ENCODE assay signal across 21 cellular contexts in genomic region chr1:110120960-110121561, GRCh38. TPM values are rescaled to one million over a fixed set of nuclear protein-coding genes. Genes with fewer than 3 reads are reported as not detected.
DNase-seq lines count a peak whose midpoint lies in the region; ATAC-seq, FAIRE-seq and TF ChIP-seq lines count a peak whose summit lies in the region.
"Had no signal": no experiment of that assay in that cellular context is flagged by ENCODE, and none has a peak within 500 bp of the region (broad histone marks: within the 10 kb centered on the region; RNA-seq: fewer than 3 reads in every experiment).

No MANE protein-coding gene starts in this region.

- H3K9me3 ChIP-seq in HEK293 (ENCODE audit: control insufficient read depth, insufficient read depth, low read depth, low read length) (no peaks in the 10 kb centered on the region), H1 (ENCODE audit: insufficient read depth in 2 of 2, low read depth in 1 of 2, low read length in 1 of 2) (peaks cover 6 to 9% of the 10 kb centered on the region in 2 experiments; a peak in 1 of 4 replicates), parathyroid adenoma (ENCODE audit: control insufficient read depth, low read length) (peaks cover 1% of the 10 kb centered on the region), small intestine (ENCODE audit: control insufficient read depth, low read depth) (no peaks in the 10 kb centered on the region)

- TF ChIP-seq POLR2A in H1 (IDR thresholded peaks at IDR 0.05; ENCODE audit: control extremely low read depth in 1 of 2, low read depth in 2 of 2, low read length in 2 of 2) (no peak), GM18505 (IDR thresholded peaks at IDR 0.05; ENCODE audit: borderline replicate concordance, extremely low read depth, insufficient read depth, insufficient read length) (no peak)

- FAIRE-seq in H1 (lab: Jason Lieb, UNC) (no peak), small intestine (lab: Jason Lieb, UNC) (no peak)

- H3K14ac ChIP-seq in H1 (ENCODE audit: insufficient read length) = no peak overlapping the region

- POLR2A ChIA-PET in HEK293 (lab: Yijun Ruan, JAX) = no interaction called here
- POLR2A ChIA-PET in H1 (lab: Charles Lee; ENCODE audit: partially characterized antibody) = no interaction called here

- H2AFZ ChIP-seq in H1 (ENCODE audit: low read length) (no peak overlapping the region), parathyroid adenoma (peak overlapping the region; percentile 50)

- TF ChIP-seq CTCF in HEK293 (tag by site-specific recombination; IDR thresholded peaks at IDR 0.05) (no peak), H1 (IDR thresholded peaks at IDR 0.05; ENCODE audit: control extremely low read depth in 1 of 3, insufficient read depth in 1 of 3, low read depth in 1 of 3, low read length in 3 of 3) (no peak), parathyroid adenoma (IDR thresholded peaks at IDR 0.05) (no peak)

- H3K27ac ChIP-seq in HEK293 (ENCODE audit: extremely low read depth, low read depth, low read length) (no peak overlapping the region), H1 (ENCODE audit: low read depth, low read length) (no peak overlapping the region), parathyroid adenoma (no peak overlapping the region), small intestine (ENCODE audit: low read depth in 1 of 2, low read length in 1 of 2) (no peak overlapping the region)
- H3K27ac ChIP-seq: KMS-11, RWPE1 had no signal

- H4K8ac ChIP-seq in H1 (ENCODE audit: extremely low read depth, insufficient read depth, low read length) = no peak overlapping the region

- H3K36me3 ChIP-seq in HEK293 (ENCODE audit: control insufficient read depth in 2 of 2, insufficient read depth in 1 of 2, low read length in 2 of 2) (no peaks in the 10 kb centered on the region), H1 (ENCODE audit: control insufficient read depth in 2 of 4, insufficient read depth in 4 of 4, low read length in 3 of 4) (no peaks in the 10 kb centered on the region), parathyroid adenoma (ENCODE audit: control insufficient read depth, insufficient read depth, low read length) (no peaks in the 10 kb centered on the region), small intestine (ENCODE audit: control insufficient read depth in 2 of 2, insufficient read depth in 2 of 2, low read length in 2 of 2) (no peaks in the 10 kb centered on the region)

- no peak for DNase-seq in activated CD4-positive, alpha-beta T cell treated with anti-CD3 and anti-CD28 coated beads, Interleukin-2, amount 10 ng/mL, durations not matched to agents 24 days and 14 days
- no peak for DNase-seq in activated CD4-positive, alpha-beta T cell treated with anti-CD3 and anti-CD28 coated beads, Interleukin-2, amount 50 U/mL, for 1 hour
- DNase-seq in H1 (ENCODE audit: low read depth in 1 of 2, low spot score in 2 of 2) (no peak), small intestine (no peak)
- DNase-seq: C1 segment of cervical spinal cord; DMS79 treated with DMSO at 0.1 percent for 48 hours; NCI-H1092; NCI-H1694 treated with DMSO at 0.1 percent for 48 hours; NCI-H345; NCI-H526 treated with DMSO at 0.1 percent for 48 hours; NK-92 treated with Interleukin-12 subunit alpha and Interleukin-12 subunit beta, amount 100 ng/mL, for 24 hours; OCI-M1 had no signal

- H3K36me3 Mint-ChIP-seq in activated CD4-positive, alpha-beta T cell treated with anti-CD3 and anti-CD28 coated beads, Interleukin-2, amount 10 ng/mL, durations not matched to agents 24 days and 14 days (ENCODE audit: low read depth) = peaks cover 3% of the 10 kb centered on the region

- H3K4me3 Mint-ChIP-seq in activated CD4-positive, alpha-beta T cell treated with anti-CD3 and anti-CD28 coated beads, Interleukin-2, amount 10 ng/mL, durations not matched to agents 24 days and 14 days = no peak overlapping the region

- 90% methylated on average over 11 of the region's 12 CpGs; no CpG with 5 or more reads in 1 of the 2 experiments for WGBS in H1 (ENCODE audit: extremely low coverage in 1 of 2, insufficient coverage in 1 of 2, insufficient read length in 1 of 2, insufficient replicate concordance in 2 of 2, low coverage in 1 of 2, low lambda C conversion rate in 2 of 2, missing lambda C conversion rate in 1 of 2), 2 experiments
- 38 to 67% (median 53%) methylated on average over 12 of the region's 12 CpGs for WGBS in small intestine, 3 donors

- H3K18ac ChIP-seq in H1 (ENCODE audit: extremely low read depth, low read length) = no peak overlapping the region

- H2BK20ac ChIP-seq in H1 (ENCODE audit: low read length) = no peak overlapping the region

- H3K4me1 ChIP-seq in HEK293 (ENCODE audit: control insufficient read depth, insufficient read depth, low read length) = no peaks in the 10 kb centered on the region
- H3K4me1 ChIP-seq in H1 (replicated peaks in 1 of 4; ENCODE audit: control insufficient read depth in 3 of 4, insufficient read depth in 4 of 4, low read length in 3 of 4) = no peaks in the 10 kb centered on the region; a peak in 1 of 7 replicates
- no peaks in the 10 kb centered on the region for H3K4me1 ChIP-seq in parathyroid adenoma
- H3K4me1 ChIP-seq in small intestine (ENCODE audit: control insufficient read depth in 2 of 2, insufficient read depth in 1 of 2, low read depth in 1 of 2, low read length in 1 of 2) = no peaks in the 10 kb centered on the region

- H3K9ac ChIP-seq in H1 (replicated peaks in 1 of 4; ENCODE audit: extremely low read depth in 1 of 4, low read depth in 3 of 4, low read length in 3 of 4) (no peak overlapping the region), parathyroid adenoma (no peak overlapping the region)
- H3K9ac ChIP-seq: KMS-11 had no signal

- no peak overlapping the region for H2BK15ac ChIP-seq in H1 (ENCODE audit: low read length)

- H3K56ac ChIP-seq in H1 (replicated peaks; ENCODE audit: insufficient read length, low read depth, low read length) = no peak overlapping the region

- H2BK12ac ChIP-seq in H1 (ENCODE audit: low read depth, low read length) = no peak overlapping the region

- intact Hi-C loops in activated CD4-positive, alpha-beta T cell treated with anti-CD3 and anti-CD28 coated beads, Interleukin-2, amount 10 ng/mL, durations not matched to agents 24 days and 14 days (cut with micrococcal nuclease) = no loop called here

- no peak overlapping the region for H4K5ac ChIP-seq in H1 (ENCODE audit: insufficient read length, low read depth, low read length)

- H3K27me3 ChIP-seq in H1 (replicated peaks in 1 of 4; ENCODE audit: control insufficient read depth in 3 of 4, extremely low read depth in 1 of 4, insufficient read depth in 3 of 4, low read length in 3 of 4) (no peaks in the 10 kb centered on the region), parathyroid adenoma (ENCODE audit: control insufficient read depth, insufficient read depth, low read length) (no peaks in the 10 kb centered on the region), small intestine (ENCODE audit: control insufficient read depth in 2 of 2, insufficient read depth in 2 of 2, low read length in 2 of 2) (peaks cover 0 to 3% of the 10 kb centered on the region in 2 donors)

- no peak overlapping the region for H3K4ac ChIP-seq in H1 (replicated peaks; ENCODE audit: insufficient read length, low read depth, low read length)

- H2AK5ac ChIP-seq in H1 (ENCODE audit: low read depth, low read length) = 0 out of 2 replicates have a peak overlapping the region, but pooled peaks have one; percentile 24

- peaks cover 2% of the 10 kb centered on the region for H3K4me1 Mint-ChIP-seq in activated CD4-positive, alpha-beta T cell treated with anti-CD3 and anti-CD28 coated beads, Interleukin-2, amount 10 ng/mL, durations not matched to agents 24 days and 14 days

- CTCF ChIA-PET in HEK293 (lab: Yijun Ruan, JAX) (interaction anchor here (0.7 kb wide), 1 partner anchor 33 kb away, joined by 5 read pairs; no protein-coding TSS in a partner anchor), H1 (lab: Charles Lee; ENCODE audit: partially characterized antibody) (interaction anchor here (0.8 to 9.0 kb wide), 6 partner anchors 9 to 192 kb away, joined by 3 to 126 read pairs (median 4); no protein-coding TSS in a partner anchor)

- H4K20me1 ChIP-seq in H1 (replicated peaks in 1 of 2; ENCODE audit: control insufficient read depth in 1 of 2, insufficient read depth in 2 of 2, low read length in 2 of 2) = no peaks in the 10 kb centered on the region

- no peak overlapping the region for H2BK5ac ChIP-seq in H1 (ENCODE audit: low read depth, low read length)

- H3K4me3 ChIP-seq in HEK293 (ENCODE audit: low read depth, low read length) (no peak overlapping the region), H1 (ENCODE audit: extremely low read depth in 1 of 4, insufficient read depth in 2 of 4, low read depth in 3 of 4, low read length in 4 of 4) (no peak overlapping the region), parathyroid adenoma (ENCODE audit: low read depth, low read length) (no peak overlapping the region), small intestine (ENCODE audit: low read depth in 1 of 2, low read length in 2 of 2) (no peak overlapping the region)

- no peaks in the 10 kb centered on the region for H3K79me1 ChIP-seq in H1 (ENCODE audit: low read depth, low read length)

- H3K9me3 Mint-ChIP-seq in activated CD4-positive, alpha-beta T cell treated with anti-CD3 and anti-CD28 coated beads, Interleukin-2, amount 10 ng/mL, durations not matched to agents 24 days and 14 days = peaks cover 12% of the 10 kb centered on the region

- peaks cover 13% of the 10 kb centered on the region for H3K27me3 Mint-ChIP-seq in activated CD4-positive, alpha-beta T cell treated with anti-CD3 and anti-CD28 coated beads, Interleukin-2, amount 10 ng/mL, durations not matched to agents 24 days and 14 days

- H3K23me2 ChIP-seq in H1 (ENCODE audit: low read depth, low read length) = peaks cover 3% of the 10 kb centered on the region; the same call in 1 of the 2 replicates

- H2BK120ac ChIP-seq in H1 (replicated peaks; ENCODE audit: low read depth, low read length) = no peak overlapping the region

- no peak overlapping the region for H4K91ac ChIP-seq in H1 (replicated peaks; ENCODE audit: insufficient read length, low read length)

- TF ChIP-seq EP300 in H1 (IDR thresholded peaks at IDR 0.05; ENCODE audit: borderline replicate concordance in 1 of 2, low read depth in 2 of 2, low read length in 2 of 2) = no peak

- H3K27ac Mint-ChIP-seq in activated CD4-positive, alpha-beta T cell treated with anti-CD3 and anti-CD28 coated beads, Interleukin-2, amount 10 ng/mL, durations not matched to agents 24 days and 14 days = peak overlapping the region; percentile 29

- no peak overlapping the region for H3K4me2 ChIP-seq in H1 (ENCODE audit: insufficient read depth in 1 of 2, low read depth in 2 of 2, low read length in 2 of 2)
- H3K4me2 ChIP-seq in parathyroid adenoma (ENCODE audit: low read length) = no peak overlapping the region
- H3K4me2 ChIP-seq: KMS-11 had no signal

- ATAC-seq in GM18505 (IDR thresholded peaks at IDR 0.05; ENCODE audit: unreplicated experiment) (no peak), HG03439 (IDR thresholded peaks at IDR 0.05; ENCODE audit: unreplicated experiment) (no peak)

- no peak for TF ChIP-seq RAD21 in H1 (IDR thresholded peaks at IDR 0.05 in 1 of 2, conservative IDR thresholded peaks at IDR 0.05 in 1 of 2; ENCODE audit: low read depth in 2 of 2, low read length in 2 of 2)

- H3K79me2 ChIP-seq in H1 (ENCODE audit: control insufficient read depth in 1 of 2, insufficient read depth in 2 of 2, low read length in 2 of 2) (no peaks in the 10 kb centered on the region), parathyroid adenoma (no peaks in the 10 kb centered on the region)

- no peak overlapping the region for H3K23ac ChIP-seq in H1 (ENCODE audit: insufficient read length)

RNA-seq across cellular contexts. Expression of gene UBL4B, which starts 8.8 kb away (rescaled TPM):
- total RNA-seq in activated CD4-positive, alpha-beta T cell treated with anti-CD3 and anti-CD28 coated beads, Interleukin-2, amount 10 ng/mL, durations not matched to agents 24 days and 14 days = not detected in 2 replicates
- total RNA-seq in H1 (2021; fragmentation: NEBNext Ultra II Directional; extraction: Animal tissue kit (Norgen Biotek cat#: 25700)) = not detected in 2 replicates
- 0.06 and 0.11 TPM in 2 replicates for polyA plus RNA-seq in H1 (2011; rRNA removed)
- polyA plus RNA-seq in H1 (2011; cell fraction: cytosol; rRNA removed) = 0.14 TPM
- polyA plus RNA-seq in H1 (2011; cell fraction: nucleus; rRNA removed) = 0.14 TPM
- polyA plus RNA-seq in H1 (2012, experiment 1 of 2) = not detected in 4 replicates
- polyA plus RNA-seq in H1 (2012, experiment 2 of 2) = not detected
- not detected for polyA plus RNA-seq in H1 (2013, experiment 1 of 2)
- polyA plus RNA-seq in H1 (2013, experiment 2 of 2) = not detected
- polyA minus RNA-seq in H1 (2011; rRNA and poly(A)+ RNA removed) = not detected in 2 replicates
- polyA minus RNA-seq in H1 (2011; cell fraction: cytosol; rRNA and poly(A)+ RNA removed) = not detected
- not detected for polyA minus RNA-seq in H1 (2011; cell fraction: nucleus; rRNA and poly(A)+ RNA removed)
- polyA plus RNA-seq in small intestine = not detected
- total RNA-seq: H4, MCF 10A had no signal

RNA-seq across cellular contexts. Expression of gene SLC6A17, which starts 29.2 kb away (rescaled TPM):
- 0.05 TPM in 1 of 2 replicates, not detected in the other for total RNA-seq in activated CD4-positive, alpha-beta T cell treated with anti-CD3 and anti-CD28 coated beads, Interleukin-2, amount 10 ng/mL, durations not matched to agents 24 days and 14 days
- 0.28 and 0.29 TPM in 2 replicates for total RNA-seq in H1 (2021; fragmentation: NEBNext Ultra II Directional; extraction: Animal tissue kit (Norgen Biotek cat#: 25700))
- polyA plus RNA-seq in H1 (2011; rRNA removed) (0.08 and 0.15 TPM in 2 replicates), small intestine (under 1 TPM in 1 of 3 donors, not detected in 2; 0.49 TPM)
- polyA plus RNA-seq in H1 (2011; cell fraction: cytosol; rRNA removed) = 0.10 TPM
- polyA plus RNA-seq in H1 (2011; cell fraction: nucleus; rRNA removed) = 1.3 TPM
- polyA plus RNA-seq in H1 (2012, experiment 1 of 2) = 0.24 to 0.34 TPM (median 0.26 TPM) in 4 replicates
- 0.63 TPM for polyA plus RNA-seq in H1 (2012, experiment 2 of 2)
- 0.16 TPM for polyA plus RNA-seq in H1 (2013, experiment 1 of 2)
- 0.17 TPM for polyA plus RNA-seq in H1 (2013, experiment 2 of 2)
- polyA minus RNA-seq in H1 (2011; rRNA and poly(A)+ RNA removed) = 0.16 and 1.2 TPM in 2 replicates
- polyA minus RNA-seq in H1 (2011; cell fraction: cytosol; rRNA and poly(A)+ RNA removed) = 0.88 TPM
- 1.6 TPM for polyA minus RNA-seq in H1 (2011; cell fraction: nucleus; rRNA and poly(A)+ RNA removed)
- total RNA-seq: MCF 10A had no signal

RNA-seq across cellular contexts. Expression of gene ALX3, which starts 50.6 kb away (rescaled TPM):
- total RNA-seq in activated CD4-positive, alpha-beta T cell treated with anti-CD3 and anti-CD28 coated beads, Interleukin-2, amount 10 ng/mL, durations not matched to agents 24 days and 14 days = not detected in 2 replicates
- not detected in 2 replicates for total RNA-seq in H1 (2021; fragmentation: NEBNext Ultra II Directional; extraction: Animal tissue kit (Norgen Biotek cat#: 25700))
- polyA plus RNA-seq in H1 (2011; rRNA removed) = 0.06 and 0.20 TPM in 2 replicates
- 0.05 TPM for polyA plus RNA-seq in H1 (2011; cell fraction: cytosol; rRNA removed)
- not detected for polyA plus RNA-seq in H1 (2011; cell fraction: nucleus; rRNA removed)
- 0.10 to 0.12 TPM in 2 of 4 replicates, not detected in the others for polyA plus RNA-seq in H1 (2012, experiment 1 of 2)
- polyA plus RNA-seq in H1 (2012, experiment 2 of 2) = not detected
- polyA plus RNA-seq in H1 (2013, experiment 1 of 2) = 0.02 TPM
- polyA plus RNA-seq in H1 (2013, experiment 2 of 2) = 0.07 TPM
- polyA minus RNA-seq in H1 (2011; rRNA and poly(A)+ RNA removed) = not detected in 2 replicates
- polyA minus RNA-seq in H1 (2011; cell fraction: cytosol; rRNA and poly(A)+ RNA removed) = not detected
- polyA minus RNA-seq in H1 (2011; cell fraction: nucleus; rRNA and poly(A)+ RNA removed) = not detected
- polyA plus RNA-seq in small intestine = under 1 TPM in 1 of 3 donors, not detected in 2; 0.09 TPM
- total RNA-seq: A172, H4, MCF 10A had no signal
